In genomic region chr1:64514197-64514765, GRCh38 we compare ENCODE assay signal across 9 cellular contexts. TPM values are rescaled to one million over a fixed set of nuclear protein-coding genes. Genes with fewer than 3 reads are reported as not detected.
A peak's percentile ranks its signal among the peaks of the same experiment; 100 is the strongest.
DNase-seq lines count a peak whose midpoint lies in the region; ATAC-seq, FAIRE-seq and TF ChIP-seq lines count a peak whose summit lies in the region.
"Had no signal": no experiment of that assay in that cellular context is flagged by ENCODE, and none has a peak within 500 bp of the region (broad histone marks: within the 10 kb centered on the region; RNA-seq: fewer than 3 reads in every experiment).

No MANE protein-coding gene starts in this region.

- H3K36me3 Mint-ChIP-seq in CD8-positive, alpha-beta T cell: no peaks in the 10 kb centered on the region

- no peaks in the 10 kb centered on the region for H3K27me3 ChIP-seq in WERI-Rb-1 (ENCODE audit: insufficient read depth, low read depth, severe bottlenecking)
- no peaks in the 10 kb centered on the region for H3K27me3 ChIP-seq in right cardiac atrium (ENCODE audit: control insufficient read depth, insufficient read depth)
- H3K27me3 ChIP-seq in small intestine (ENCODE audit: control insufficient read depth in 2 of 2, insufficient read depth in 2 of 2, low read length in 2 of 2): no peaks in the 10 kb centered on the region
- no peaks in the 10 kb centered on the region for H3K27me3 ChIP-seq in CD8-positive, alpha-beta T cell (ENCODE audit: insufficient read depth, low read length)

- ATAC-seq in right cardiac atrium (peak in 1 of 2 donors; percentile 76), HG03196 (IDR thresholded peaks at IDR 0.05; ENCODE audit: unreplicated experiment) (no peak), HG03097 (IDR thresholded peaks at IDR 0.05; ENCODE audit: low FRiP score, unreplicated experiment) (no peak)
- ATAC-seq in CD8-positive, alpha-beta T cell: no peak

- H3K4me1 ChIP-seq in right cardiac atrium (ENCODE audit: control insufficient read depth, insufficient read depth, low read length): no peaks in the 10 kb centered on the region
- peaks cover 5% of the 10 kb centered on the region in 2 donors for H3K4me1 ChIP-seq in small intestine (ENCODE audit: control insufficient read depth in 2 of 2, insufficient read depth in 1 of 2, low read depth in 1 of 2, low read length in 1 of 2)
- H3K4me1 ChIP-seq in CD8-positive, alpha-beta T cell (ENCODE audit: insufficient read depth, low read length): peaks cover 3% of the 10 kb centered on the region

- intact Hi-C loops in right cardiac atrium (cut with DNase I): no loop called here
- intact Hi-C loops in CD8-positive, alpha-beta T cell (cut with DNase I, micrococcal nuclease): no loop called here

- peaks cover 30% of the 10 kb centered on the region for H3K4me1 Mint-ChIP-seq in CD8-positive, alpha-beta T cell (ENCODE audit: low read depth)

- 4% methylated on average over 1 of the region's 1 CpG for WGBS in right cardiac atrium
- 8 to 20% (median 9%) methylated on average over 1 of the region's 1 CpG for WGBS in small intestine, 3 donors

- H3K9me3 Mint-ChIP-seq in CD8-positive, alpha-beta T cell: no peaks in the 10 kb centered on the region

- POLR2A ChIA-PET in CD8-positive, alpha-beta T cell (lab: Charles Lee): no interaction called here

- no peak for TF ChIP-seq CTCF in WERI-Rb-1 (IDR thresholded peaks at IDR 0.05; ENCODE audit: low read depth, low read length)
- TF ChIP-seq CTCF in CD8-positive, alpha-beta T cell (IDR thresholded peaks at IDR 0.05): no peak

- no peak overlapping the region for H3K27ac Mint-ChIP-seq in CD8-positive, alpha-beta T cell

- no peak overlapping the region for H3K4me3 ChIP-seq in WERI-Rb-1 (ENCODE audit: low read depth, low read length)
- H3K4me3 ChIP-seq in right cardiac atrium (ENCODE audit: low read length): no peak overlapping the region
- no peak overlapping the region for H3K4me3 ChIP-seq in small intestine (ENCODE audit: low read depth in 1 of 2, low read length in 2 of 2)
- no peak overlapping the region for H3K4me3 ChIP-seq in CD8-positive, alpha-beta T cell (ENCODE audit: low read depth, low read length)

- H3K36me3 ChIP-seq in WERI-Rb-1 (no peaks in the 10 kb centered on the region), small intestine (ENCODE audit: control insufficient read depth in 2 of 2, insufficient read depth in 2 of 2, low read length in 2 of 2) (no peaks in the 10 kb centered on the region)
- no peaks in the 10 kb centered on the region for H3K36me3 ChIP-seq in CD8-positive, alpha-beta T cell (ENCODE audit: insufficient read depth, low read length)

- DNase-seq in H4 (ENCODE audit: low spot score) (peak; percentile 85), WERI-Rb-1 (no peak), right cardiac atrium (no peak), small intestine (peak; percentile 94), nucleus accumbens (lab: John Stamatoyannopoulos, UW) (no peak)
- no peak for DNase-seq in CD8-positive, alpha-beta T cell
- DNase-seq: NCI-H187 had no signal

- no peak overlapping the region for H3K4me3 Mint-ChIP-seq in CD8-positive, alpha-beta T cell

- H3K27me3 Mint-ChIP-seq in CD8-positive, alpha-beta T cell (ENCODE audit: low read depth): no peaks in the 10 kb centered on the region

- CTCF ChIA-PET in CD8-positive, alpha-beta T cell (lab: Charles Lee): no interaction called here

- FAIRE-seq in small intestine (lab: Jason Lieb, UNC): peak; percentile 61

- H3K9me3 ChIP-seq in WERI-Rb-1 (ENCODE audit: severe bottlenecking) (no peaks in the 10 kb centered on the region), right cardiac atrium (ENCODE audit: control insufficient read depth, low read length) (no peaks in the 10 kb centered on the region), small intestine (ENCODE audit: control insufficient read depth, low read depth) (no peaks in the 10 kb centered on the region)
- no peaks in the 10 kb centered on the region for H3K9me3 ChIP-seq in CD8-positive, alpha-beta T cell (ENCODE audit: low read length)

- H3K27ac ChIP-seq in WERI-Rb-1: peak overlapping the region; percentile 11; the same call in 1 of the 2 replicates
- H3K27ac ChIP-seq in right cardiac atrium (ENCODE audit: low read length): peak overlapping the region; percentile 79
- peak overlapping the region; percentile 32 to 71 for H3K27ac ChIP-seq in small intestine (ENCODE audit: low read depth in 1 of 2, low read length in 1 of 2)
- H3K27ac ChIP-seq in CD8-positive, alpha-beta T cell (ENCODE audit: low read depth, low read length): no peak overlapping the region

RNA-seq across cellular contexts. Expression of gene CACHD1, which starts 44.4 kb away (rescaled TPM):
- total RNA-seq in H4 (2014; rRNA removed; shearing (Covaris generic)): 6.9 and 9.1 TPM in 2 replicates
- 1 to 10 TPM; 2.5 to 6.4 (median 3.7) TPM for total RNA-seq in right cardiac atrium
- polyA plus RNA-seq in right cardiac atrium (1.6 TPM), small intestine (1 to 10 TPM in 2 of 3 donors, under 1 TPM in 1; 0.81 to 3.0 (median 1.6) TPM)
- 1 to 10 TPM; 3.4 TPM for total RNA-seq in CD8-positive, alpha-beta T cell

Comparison
In these comparisons a context has a peak if more than half of its experiments do, and no peak if none do; other contexts are left out.
1. DNase-seq: peak in H4 (single experiment) and small intestine (single experiment); none in WERI-Rb-1 (single experiment), right cardiac atrium (0 of 3), CD8-positive, alpha-beta T cell (0 of 7) and nucleus accumbens (0 of 56).